Comparison of ENCODE assay signal across 34 cellular contexts in genomic region chr12:50380761-50381325, GRCh38. TPM values are rescaled to one million over a fixed set of nuclear protein-coding genes. Genes with fewer than 3 reads are reported as not detected.
"Had no signal": no experiment of that assay in that cellular context is flagged by ENCODE, and none has a peak within 500 bp of the region (broad histone marks: within the 10 kb centered on the region; RNA-seq: fewer than 3 reads in every experiment).

No MANE protein-coding gene starts in this region.

- DNase-seq: heart left ventricle; hypothalamus; immature natural killer cell; left ventricle myocardium superior; lower lobe of right lung; mammary epithelial cell; mesendoderm; naive thymus-derived CD4-positive, alpha-beta T cell; nucleus accumbens; psoas muscle; right lobe of liver; stimulated activated CD4-positive, alpha-beta T cell treated with anti-CD3 and anti-CD28 coated beads, Interleukin-1b, Interleukin-23, amount 100 ng/mL, for 48 hours; stimulated activated CD4-positive, alpha-beta T cell treated with anti-CD3 and anti-CD28 coated beads, Interleukin-2, amount 100 ng/mL, for 48 hours; stimulated activated CD4-positive, alpha-beta T cell treated with anti-CD3 and anti-CD28 coated beads, Interleukin-4, amount 100 ng/mL, for 4 hours; stimulated activated CD8-positive, alpha-beta memory T cell treated with anti-CD3 and anti-CD28 coated beads, Interleukin-4, amount 100 ng/mL, for 48 hours; stimulated activated naive B cell treated with anti-CD40 and anti-IgM and Interleukin-4, amounts not matched to agents 10 μg/mL and 1 μg/mL and 100 μg/mL, for 72 hours; stimulated activated naive CD8-positive, alpha-beta T cell treated with anti-CD3 and anti-CD28 coated beads, Interleukin-15, Interleukin-2, amounts not matched to agents 100 U/mL and 50 U/mL, for 24 hours; stomach; testis; thyroid gland; transverse colon had no signal

- H3K4me1 ChIP-seq: heart left ventricle, lower lobe of right lung, parathyroid adenoma, psoas muscle, right lobe of liver, testis, thyroid gland, transverse colon, upper lobe of left lung, vagina had no signal

- H3K9ac ChIP-seq: parathyroid adenoma had no signal

- H3K4me3 Mint-ChIP-seq: immature natural killer cell; mesothelial cell of epicardium; naive thymus-derived CD4-positive, alpha-beta T cell; natural killer cell treated with Interleukin-12 subunit alpha and Interleukin-12 subunit beta and Interleukin-15 and Interleukin-18, amount 100 ng/mL, for 72 hours; stimulated activated naive B cell treated with anti-CD40 and anti-IgM and Interleukin-4, amounts not matched to agents 10 μg/mL and 1 μg/mL and 100 μg/mL, for 72 hours had no signal

- H3K36me3 Mint-ChIP-seq: immature natural killer cell; mesothelial cell of epicardium; naive thymus-derived CD4-positive, alpha-beta T cell; natural killer cell treated with Interleukin-12 subunit alpha and Interleukin-12 subunit beta and Interleukin-15 and Interleukin-18, amount 100 ng/mL, for 72 hours; stimulated activated naive B cell treated with anti-CD40 and anti-IgM and Interleukin-4, amounts not matched to agents 10 μg/mL and 1 μg/mL and 100 μg/mL, for 72 hours had no signal

- H3K27me3 ChIP-seq: heart left ventricle, right lobe of liver, stomach, testis, thyroid gland, transverse colon, upper lobe of left lung, vagina had no signal

- H3K36me3 ChIP-seq: heart left ventricle, lower lobe of right lung, right lobe of liver, stomach, thyroid gland, transverse colon, upper lobe of left lung, vagina had no signal

- H3K9me3 ChIP-seq: heart left ventricle, lower lobe of right lung, psoas muscle, right lobe of liver, stomach, testis, thyroid gland, transverse colon, upper lobe of left lung, vagina had no signal

- H2AFZ ChIP-seq: parathyroid adenoma had no signal

- H3K27me3 Mint-ChIP-seq: naive thymus-derived CD4-positive, alpha-beta T cell; natural killer cell treated with Interleukin-12 subunit alpha and Interleukin-12 subunit beta and Interleukin-15 and Interleukin-18, amount 100 ng/mL, for 72 hours; stimulated activated naive B cell treated with anti-CD40 and anti-IgM and Interleukin-4, amounts not matched to agents 10 μg/mL and 1 μg/mL and 100 μg/mL, for 72 hours had no signal

- H3K27ac Mint-ChIP-seq: immature natural killer cell; mesothelial cell of epicardium; naive thymus-derived CD4-positive, alpha-beta T cell; natural killer cell treated with Interleukin-12 subunit alpha and Interleukin-12 subunit beta and Interleukin-15 and Interleukin-18, amount 100 ng/mL, for 72 hours; stimulated activated naive B cell treated with anti-CD40 and anti-IgM and Interleukin-4, amounts not matched to agents 10 μg/mL and 1 μg/mL and 100 μg/mL, for 72 hours had no signal

- H3K27ac ChIP-seq: heart left ventricle, lower lobe of right lung, parathyroid adenoma, psoas muscle, right lobe of liver, stomach, testis, thyroid gland, transverse colon, upper lobe of left lung, vagina had no signal

- ATAC-seq: heart left ventricle; left ventricle myocardium superior; lower lobe of right lung; naive thymus-derived CD4-positive, alpha-beta T cell; natural killer cell treated with Interleukin-12 subunit alpha and Interleukin-12 subunit beta and Interleukin-15 and Interleukin-18, amount 100 ng/mL, for 72 hours; psoas muscle; stimulated activated naive B cell treated with anti-CD40 and anti-IgM and Interleukin-4, amounts not matched to agents 10 μg/mL and 1 μg/mL and 100 μg/mL, for 72 hours; stimulated activated naive CD8-positive, alpha-beta T cell treated with anti-CD3 and anti-CD28 coated beads, Interleukin-15, Interleukin-2, amounts not matched to agents 100 U/mL and 50 U/mL, for 24 hours had no signal

- H3K9me3 Mint-ChIP-seq: immature natural killer cell; naive thymus-derived CD4-positive, alpha-beta T cell; natural killer cell treated with Interleukin-12 subunit alpha and Interleukin-12 subunit beta and Interleukin-15 and Interleukin-18, amount 100 ng/mL, for 72 hours; stimulated activated naive B cell treated with anti-CD40 and anti-IgM and Interleukin-4, amounts not matched to agents 10 μg/mL and 1 μg/mL and 100 μg/mL, for 72 hours had no signal

- H3K4me1 Mint-ChIP-seq: immature natural killer cell, mesothelial cell of epicardium had no signal

- H3K79me2 ChIP-seq: parathyroid adenoma had no signal

- H3K4me3 ChIP-seq: heart left ventricle, lower lobe of right lung, psoas muscle, right lobe of liver, smooth muscle cell, stomach, testis, thyroid gland, transverse colon, upper lobe of left lung, vagina had no signal

- H3K4me2 ChIP-seq: smooth muscle cell had no signal

RNA-seq across cellular contexts. Expression of gene FAM186A, which starts 15.6 kb away (rescaled TPM):
- total RNA-seq: heart left ventricle; kidney epithelial cell; left ventricle myocardium superior; lower lobe of right lung; mammary epithelial cell; mesothelial cell of epicardium; myocyte; naive thymus-derived CD4-positive, alpha-beta T cell; natural killer cell treated with Interleukin-12 subunit alpha and Interleukin-12 subunit beta and Interleukin-15 and Interleukin-18, amount 100 ng/mL, for 72 hours; osteoblast; posterior vena cava; psoas muscle; right lobe of liver; skeletal muscle tissue; smooth muscle cell; thyroid gland; transverse colon; upper lobe of left lung; urinary bladder; vagina had no signal
- polyA plus RNA-seq: heart left ventricle, immature natural killer cell, mammary epithelial cell, neural cell, psoas muscle, smooth muscle cell, stomach, urinary bladder had no signal
